In genomic region chr13:23672616-23673015, GRCh38 we compare ENCODE assay signal across 1 cellular context.
TF ChIP-seq lines count a peak whose summit lies in the region.

No MANE protein-coding gene starts in this region.

TF ChIP-seq in IMR-90, 13 proteins besides CTCF, POLR2A, EP300 and RAD21:
- TF ChIP-seq USF2 (IDR thresholded peaks at IDR 0.05; ENCODE audit: low read depth, low read length) (no peak), FOS (IDR thresholded peaks at IDR 0.05; ENCODE audit: low read depth, low read length) (no peak), RCOR1 (IDR thresholded peaks at IDR 0.05; ENCODE audit: insufficient replicate concordance, low read length) (no peak), ELK1 (IDR thresholded peaks at IDR 0.05; ENCODE audit: borderline replicate concordance, low read depth, low read length) (no peak), NFE2L2 (IDR thresholded peaks at IDR 0.05; ENCODE audit: low read depth, low read length) (no peak), BHLHE40 (IDR thresholded peaks at IDR 0.05; ENCODE audit: low read depth, low read length) (no peak), MXI1 (IDR thresholded peaks at IDR 0.05; ENCODE audit: borderline replicate concordance, low read depth, low read length) (no peak), MAZ (IDR thresholded peaks at IDR 0.05; ENCODE audit: borderline replicate concordance, low read depth, low read length) (no peak), SMC3 (IDR thresholded peaks at IDR 0.05; ENCODE audit: low read depth, low read length) (no peak), MAFK (IDR thresholded peaks at IDR 0.05; ENCODE audit: low read depth, low read length) (no peak), CHD1 (IDR thresholded peaks at IDR 0.05; ENCODE audit: low read depth, low read length) (no peak), CEBPB (IDR thresholded peaks at IDR 0.05; ENCODE audit: low read depth, low read length) (no peak), RFX5 (IDR thresholded peaks at IDR 0.05; ENCODE audit: low read depth, low read length) (no peak)
TF ChIP-seq in IMR-90: peak in this region for 0.
